ENCODE assay signal across 25 cellular contexts in the genomic region with DNA sequence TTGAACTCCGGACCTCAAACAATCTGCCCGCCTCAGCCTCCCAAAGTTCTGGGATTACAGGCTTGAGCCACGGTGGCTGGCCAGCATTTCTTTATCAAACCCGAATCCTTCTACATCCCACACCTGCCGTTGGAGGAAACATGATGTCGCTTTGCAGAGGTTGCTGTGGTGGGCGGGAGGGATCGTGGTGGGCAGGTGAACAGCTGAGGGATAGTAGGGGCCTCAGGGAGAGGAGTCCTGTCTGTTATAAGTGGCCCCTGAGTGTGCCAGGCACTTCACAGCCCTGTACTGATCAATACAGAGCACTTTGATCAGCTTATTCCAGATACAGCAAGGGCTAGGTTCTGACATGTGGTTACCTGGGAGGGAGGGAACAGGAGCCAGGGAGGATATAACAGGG.
DNase-seq lines count a peak whose midpoint lies in the region; ATAC-seq and TF ChIP-seq lines count a peak whose summit lies in the region.
"Had no signal": no experiment of that assay in that cellular context is flagged by ENCODE, and none has a peak within 500 bp of the region (broad histone marks: within the 10 kb centered on the region; RNA-seq: fewer than 3 reads in every experiment).

No MANE protein-coding gene starts in this region.

- H3K4me3 Mint-ChIP-seq in activated CD8-positive, alpha-beta memory T cell treated with anti-CD3 and anti-CD28 coated beads, Interleukin-2, amount 10 ng/mL, durations not matched to agents 7 days and 5 days, result no peak overlapping the region
- H3K4me3 Mint-ChIP-seq: B cell; CD4-positive, alpha-beta memory T cell; CD4-positive, CD25-positive, alpha-beta regulatory T cell; CD8-positive, alpha-beta memory T cell had no signal

- H3K4me1 ChIP-seq in tibial artery, result no peaks in the 10 kb centered on the region
- H3K4me1 ChIP-seq: A549; BLaER1 treated with 17β-estradiol and CSF1 and Interleukin-3, amounts not matched to agents 10 nM and 100 nM had no signal

- H3K4me3 ChIP-seq in tibial artery, result no peak overlapping the region
- H3K4me3 ChIP-seq: A549; BLaER1 treated with 17β-estradiol and CSF1 and Interleukin-3, amounts not matched to agents 10 nM and 100 nM had no signal

- no peak for ATAC-seq in activated CD8-positive, alpha-beta memory T cell treated with anti-CD3 and anti-CD28 coated beads, Interleukin-2, amount 10 ng/mL, durations not matched to agents 7 days and 5 days
- ATAC-seq in sciatic nerve, result no peak
- ATAC-seq: A549 had no signal

- H3K36me3 Mint-ChIP-seq in activated CD8-positive, alpha-beta memory T cell treated with anti-CD3 and anti-CD28 coated beads, Interleukin-2, amount 10 ng/mL, durations not matched to agents 7 days and 5 days, result no peaks in the 10 kb centered on the region
- H3K36me3 Mint-ChIP-seq: CD4-positive, alpha-beta memory T cell; CD4-positive, CD25-positive, alpha-beta regulatory T cell; CD8-positive, alpha-beta memory T cell had no signal

- intact Hi-C loops in sciatic nerve (cut with DNase I), result no loop called here
- intact Hi-C loops in tibial artery (cut with DNase I; ENCODE audit: low total_unique reads), result no loop called here

- H3K27ac Mint-ChIP-seq in activated CD8-positive, alpha-beta memory T cell treated with anti-CD3 and anti-CD28 coated beads, Interleukin-2, amount 10 ng/mL, durations not matched to agents 7 days and 5 days, result no peak overlapping the region
- H3K27ac Mint-ChIP-seq: B cell; CD4-positive, alpha-beta memory T cell; CD4-positive, CD25-positive, alpha-beta regulatory T cell had no signal

- no peak overlapping the region for H3K27ac ChIP-seq in tibial artery
- H3K27ac ChIP-seq: 22Rv1; A549; BLaER1 treated with 17β-estradiol and CSF1 and Interleukin-3, amounts not matched to agents 10 nM and 100 nM; C4-2B had no signal

- CTCF ChIA-PET in activated CD8-positive, alpha-beta memory T cell treated with anti-CD3 and anti-CD28 coated beads, Interleukin-2, amount 10 ng/mL, durations not matched to agents 7 days and 5 days (lab: Charles Lee), result no interaction called here

- TF ChIP-seq CTCF in tibial artery (IDR thresholded peaks at IDR 0.05), result no peak

- H3K9me3 Mint-ChIP-seq in activated CD8-positive, alpha-beta memory T cell treated with anti-CD3 and anti-CD28 coated beads, Interleukin-2, amount 10 ng/mL, durations not matched to agents 7 days and 5 days (ENCODE audit: low read depth), result no peaks in the 10 kb centered on the region
- H3K9me3 Mint-ChIP-seq: CD8-positive, alpha-beta memory T cell had no signal

- H3K27me3 Mint-ChIP-seq in activated CD8-positive, alpha-beta memory T cell treated with anti-CD3 and anti-CD28 coated beads, Interleukin-2, amount 10 ng/mL, durations not matched to agents 7 days and 5 days, result no peaks in the 10 kb centered on the region

- no peaks in the 10 kb centered on the region for H3K9me3 ChIP-seq in tibial artery
- H3K9me3 ChIP-seq: A549; BLaER1 treated with 17β-estradiol and CSF1 and Interleukin-3, amounts not matched to agents 10 nM and 100 nM had no signal

- H3K36me3 ChIP-seq in tibial artery, result no peaks in the 10 kb centered on the region
- H3K36me3 ChIP-seq: BLaER1 treated with 17β-estradiol and CSF1 and Interleukin-3, amounts not matched to agents 10 nM and 100 nM had no signal

- H3K27me3 ChIP-seq in tibial artery, result no peaks in the 10 kb centered on the region
- H3K27me3 ChIP-seq: BLaER1 treated with 17β-estradiol and CSF1 and Interleukin-3, amounts not matched to agents 10 nM and 100 nM had no signal

- DNase-seq in activated CD8-positive, alpha-beta memory T cell treated with anti-CD3 and anti-CD28 coated beads for 24 hours, result peak; percentile 28
- DNase-seq in activated CD8-positive, alpha-beta memory T cell treated with anti-CD3 and anti-CD28 coated beads, Interleukin-2, amount 10 ng/mL, durations not matched to agents 7 days and 5 days, result no peak
- peak; percentile 26 for DNase-seq in ecto neural progenitor cell (ENCODE audit: low spot score)
- DNase-seq in sciatic nerve (ENCODE audit: low spot score), result peak; percentile 13
- peak; percentile 26 for DNase-seq in ureter (ENCODE audit: low spot score)
- DNase-seq in NCI-H146 treated with DMSO at 0.1 percent for 48 hours (lab: John Stamatoyannopoulos, UW; ENCODE audit: unreplicated experiment), result no peak
- DNase-seq in tibial artery, result no peak
- DNase-seq in KG1 (lab: John Stamatoyannopoulos, UW), result no peak
- DNase-seq: AML-193; CD4-positive, alpha-beta memory T cell; CD4-positive, CD25-positive, alpha-beta regulatory T cell; CD8-positive, alpha-beta memory T cell; COR-L47; DMS 273 treated with DMSO at 0.1 percent for 48 hours; DMS153; DMS53; DMS79; DND-41; EL; GDM1 had no signal

- no peaks in the 10 kb centered on the region for H3K4me1 Mint-ChIP-seq in activated CD8-positive, alpha-beta memory T cell treated with anti-CD3 and anti-CD28 coated beads, Interleukin-2, amount 10 ng/mL, durations not matched to agents 7 days and 5 days
- H3K4me1 Mint-ChIP-seq: B cell; CD4-positive, alpha-beta memory T cell; CD4-positive, CD25-positive, alpha-beta regulatory T cell; CD8-positive, alpha-beta memory T cell had no signal

Comparison
In these comparisons a context has a peak if more than half of its experiments do, and no peak if none do; other contexts are left out.
1. DNase-seq: peak in activated CD8-positive, alpha-beta memory T cell treated with anti-CD3 and anti-CD28 coated beads for 24 hours (single experiment), ecto neural progenitor cell (single experiment), sciatic nerve (single experiment) and ureter (single experiment); none in activated CD8-positive, alpha-beta memory T cell treated with anti-CD3 and anti-CD28 coated beads, Interleukin-2, amount 10 ng/mL, durations not matched to agents 7 days and 5 days (single experiment), NCI-H146 treated with DMSO at 0.1 percent for 48 hours (single experiment), tibial artery (0 of 2) and KG1 (single experiment).